In the genomic region with DNA sequence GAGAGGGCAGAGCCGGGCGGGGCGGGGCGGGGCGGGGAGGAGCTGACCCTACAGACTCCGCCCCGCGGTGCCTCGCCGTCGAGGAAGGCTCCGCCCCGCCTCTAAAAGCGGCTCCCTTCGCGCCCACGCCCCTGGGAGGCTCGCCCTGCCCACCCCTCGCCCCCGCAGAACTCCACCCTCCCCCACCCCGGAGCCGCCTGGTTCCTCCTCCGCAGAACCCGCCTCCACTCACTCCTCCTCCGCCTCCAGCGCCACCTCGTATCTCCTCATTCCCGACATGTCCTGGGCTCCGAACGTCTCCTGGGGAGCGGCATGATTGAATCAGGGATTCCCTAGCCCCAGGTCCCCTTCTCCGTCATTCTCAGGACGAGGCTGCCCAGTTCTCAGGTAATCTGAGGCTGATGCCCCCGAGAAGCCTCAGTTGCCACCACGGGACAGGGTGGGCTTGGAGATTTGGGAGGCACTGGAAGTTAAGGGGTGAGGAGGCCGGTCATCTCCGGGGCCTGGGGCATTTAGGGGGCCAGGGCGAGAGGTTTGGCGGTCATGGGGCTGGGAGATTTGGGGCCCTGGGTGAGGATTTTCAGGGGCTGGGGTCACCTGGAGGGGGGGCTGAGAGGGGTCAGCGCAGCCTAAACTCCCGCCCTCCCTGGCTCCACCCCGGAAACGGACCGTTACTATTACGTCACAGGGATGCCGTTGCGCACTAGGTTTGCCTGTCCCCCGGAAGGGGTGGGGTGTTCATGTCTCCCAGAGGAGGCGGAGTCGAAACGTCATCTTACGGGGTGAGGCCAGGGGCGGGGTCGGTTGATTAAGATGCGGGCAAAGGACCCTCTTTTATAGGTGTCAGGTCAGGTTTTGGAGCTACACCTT, we compare ENCODE assay signal across 1 cellular context.
TF ChIP-seq lines count a peak whose summit lies in the region.

No MANE protein-coding gene starts in this region.

TF ChIP-seq in H1, 55 proteins besides CTCF, POLR2A, EP300 and RAD21:
- TF ChIP-seq RXRA (IDR thresholded peaks at IDR 0.05; ENCODE audit: insufficient read depth, low read depth, low read length): no peak
- peak; percentile 80 for TF ChIP-seq PHF8 (conservative IDR thresholded peaks at IDR 0.05; ENCODE audit: low read depth, low read length)
- no peak; the same call in 1 of the 2 replicates for TF ChIP-seq BRCA1 (IDR thresholded peaks at IDR 0.05; ENCODE audit: low read depth, low read length)
- TF ChIP-seq CHD1 (IDR thresholded peaks at IDR 0.05; ENCODE audit: low read depth, low read length): no peak
- peak; percentile 87 for TF ChIP-seq POLR2AphosphoS5 (IDR thresholded peaks at IDR 0.05; ENCODE audit: low read depth, low read length)
- no peak for TF ChIP-seq TEAD4 (IDR thresholded peaks at IDR 0.05; ENCODE audit: low read depth, low read length)
- TF ChIP-seq GABPA (IDR thresholded peaks at IDR 0.05; ENCODE audit: borderline replicate concordance, insufficient read depth, low read length): peak; percentile 83; the same call in 1 of the 2 replicates
- no peak for TF ChIP-seq BACH1 (IDR thresholded peaks at IDR 0.05; ENCODE audit: low read length)
- peak; percentile 55; the same call in 1 of the 2 replicates for TF ChIP-seq TBP (IDR thresholded peaks at IDR 0.05; ENCODE audit: low read depth, low read length)
- TF ChIP-seq NRF1 (IDR thresholded peaks at IDR 0.05; ENCODE audit: low read depth, low read length): no peak
- TF ChIP-seq SP4 (IDR thresholded peaks at IDR 0.05; ENCODE audit: low read length): no peak; the same call in 1 of the 2 replicates
- no peak for TF ChIP-seq YY1 (IDR thresholded peaks at IDR 0.05; ENCODE audit: low read depth, low read length)
- TF ChIP-seq TAF1 (IDR thresholded peaks at IDR 0.05; ENCODE audit: low read depth, low read length): peak; percentile 82
- TF ChIP-seq KDM4A (IDR thresholded peaks at IDR 0.05; ENCODE audit: low read depth, low read length, severe bottlenecking): peak; percentile 26
- TF ChIP-seq, protein P1, sequence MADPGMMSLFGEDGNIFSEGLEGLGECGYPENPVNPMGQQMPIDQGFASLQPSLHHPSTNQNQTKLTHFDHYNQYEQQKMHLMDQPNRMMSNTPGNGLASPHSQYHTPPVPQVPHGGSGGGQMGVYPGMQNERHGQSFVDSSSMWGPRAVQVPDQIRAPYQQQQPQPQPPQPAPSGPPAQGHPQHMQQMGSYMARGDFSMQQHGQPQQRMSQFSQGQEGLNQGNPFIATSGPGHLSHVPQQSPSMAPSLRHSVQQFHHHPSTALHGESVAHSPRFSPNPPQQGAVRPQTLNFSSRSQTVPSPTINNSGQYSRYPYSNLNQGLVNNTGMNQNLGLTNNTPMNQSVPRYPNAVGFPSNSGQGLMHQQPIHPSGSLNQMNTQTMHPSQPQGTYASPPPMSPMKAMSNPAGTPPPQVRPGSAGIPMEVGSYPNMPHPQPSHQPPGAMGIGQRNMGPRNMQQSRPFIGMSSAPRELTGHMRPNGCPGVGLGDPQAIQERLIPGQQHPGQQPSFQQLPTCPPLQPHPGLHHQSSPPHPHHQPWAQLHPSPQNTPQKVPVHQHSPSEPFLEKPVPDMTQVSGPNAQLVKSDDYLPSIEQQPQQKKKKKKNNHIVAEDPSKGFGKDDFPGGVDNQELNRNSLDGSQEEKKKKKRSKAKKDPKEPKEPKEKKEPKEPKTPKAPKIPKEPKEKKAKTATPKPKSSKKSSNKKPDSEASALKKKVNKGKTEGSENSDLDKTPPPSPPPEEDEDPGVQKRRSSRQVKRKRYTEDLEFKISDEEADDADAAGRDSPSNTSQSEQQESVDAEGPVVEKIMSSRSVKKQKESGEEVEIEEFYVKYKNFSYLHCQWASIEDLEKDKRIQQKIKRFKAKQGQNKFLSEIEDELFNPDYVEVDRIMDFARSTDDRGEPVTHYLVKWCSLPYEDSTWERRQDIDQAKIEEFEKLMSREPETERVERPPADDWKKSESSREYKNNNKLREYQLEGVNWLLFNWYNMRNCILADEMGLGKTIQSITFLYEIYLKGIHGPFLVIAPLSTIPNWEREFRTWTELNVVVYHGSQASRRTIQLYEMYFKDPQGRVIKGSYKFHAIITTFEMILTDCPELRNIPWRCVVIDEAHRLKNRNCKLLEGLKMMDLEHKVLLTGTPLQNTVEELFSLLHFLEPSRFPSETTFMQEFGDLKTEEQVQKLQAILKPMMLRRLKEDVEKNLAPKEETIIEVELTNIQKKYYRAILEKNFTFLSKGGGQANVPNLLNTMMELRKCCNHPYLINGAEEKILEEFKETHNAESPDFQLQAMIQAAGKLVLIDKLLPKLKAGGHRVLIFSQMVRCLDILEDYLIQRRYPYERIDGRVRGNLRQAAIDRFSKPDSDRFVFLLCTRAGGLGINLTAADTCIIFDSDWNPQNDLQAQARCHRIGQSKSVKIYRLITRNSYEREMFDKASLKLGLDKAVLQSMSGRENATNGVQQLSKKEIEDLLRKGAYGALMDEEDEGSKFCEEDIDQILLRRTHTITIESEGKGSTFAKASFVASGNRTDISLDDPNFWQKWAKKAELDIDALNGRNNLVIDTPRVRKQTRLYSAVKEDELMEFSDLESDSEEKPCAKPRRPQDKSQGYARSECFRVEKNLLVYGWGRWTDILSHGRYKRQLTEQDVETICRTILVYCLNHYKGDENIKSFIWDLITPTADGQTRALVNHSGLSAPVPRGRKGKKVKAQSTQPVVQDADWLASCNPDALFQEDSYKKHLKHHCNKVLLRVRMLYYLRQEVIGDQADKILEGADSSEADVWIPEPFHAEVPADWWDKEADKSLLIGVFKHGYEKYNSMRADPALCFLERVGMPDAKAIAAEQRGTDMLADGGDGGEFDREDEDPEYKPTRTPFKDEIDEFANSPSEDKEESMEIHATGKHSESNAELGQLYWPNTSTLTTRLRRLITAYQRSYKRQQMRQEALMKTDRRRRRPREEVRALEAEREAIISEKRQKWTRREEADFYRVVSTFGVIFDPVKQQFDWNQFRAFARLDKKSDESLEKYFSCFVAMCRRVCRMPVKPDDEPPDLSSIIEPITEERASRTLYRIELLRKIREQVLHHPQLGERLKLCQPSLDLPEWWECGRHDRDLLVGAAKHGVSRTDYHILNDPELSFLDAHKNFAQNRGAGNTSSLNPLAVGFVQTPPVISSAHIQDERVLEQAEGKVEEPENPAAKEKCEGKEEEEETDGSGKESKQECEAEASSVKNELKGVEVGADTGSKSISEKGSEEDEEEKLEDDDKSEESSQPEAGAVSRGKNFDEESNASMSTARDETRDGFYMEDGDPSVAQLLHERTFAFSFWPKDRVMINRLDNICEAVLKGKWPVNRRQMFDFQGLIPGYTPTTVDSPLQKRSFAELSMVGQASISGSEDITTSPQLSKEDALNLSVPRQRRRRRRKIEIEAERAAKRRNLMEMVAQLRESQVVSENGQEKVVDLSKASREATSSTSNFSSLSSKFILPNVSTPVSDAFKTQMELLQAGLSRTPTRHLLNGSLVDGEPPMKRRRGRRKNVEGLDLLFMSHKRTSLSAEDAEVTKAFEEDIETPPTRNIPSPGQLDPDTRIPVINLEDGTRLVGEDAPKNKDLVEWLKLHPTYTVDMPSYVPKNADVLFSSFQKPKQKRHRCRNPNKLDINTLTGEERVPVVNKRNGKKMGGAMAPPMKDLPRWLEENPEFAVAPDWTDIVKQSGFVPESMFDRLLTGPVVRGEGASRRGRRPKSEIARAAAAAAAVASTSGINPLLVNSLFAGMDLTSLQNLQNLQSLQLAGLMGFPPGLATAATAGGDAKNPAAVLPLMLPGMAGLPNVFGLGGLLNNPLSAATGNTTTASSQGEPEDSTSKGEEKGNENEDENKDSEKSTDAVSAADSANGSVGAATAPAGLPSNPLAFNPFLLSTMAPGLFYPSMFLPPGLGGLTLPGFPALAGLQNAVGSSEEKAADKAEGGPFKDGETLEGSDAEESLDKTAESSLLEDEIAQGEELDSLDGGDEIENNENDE (IDR thresholded peaks at IDR 0.05; ENCODE audit: insufficient replicate concordance, low read length): no peak
- TF ChIP-seq SRF (IDR thresholded peaks at IDR 0.05; ENCODE audit: low read depth, low read length): no peak
- TF ChIP-seq HDAC2 (IDR thresholded peaks at IDR 0.05; ENCODE audit: borderline replicate concordance in 1 of 2, low read depth in 2 of 2, low read length in 2 of 2): no peak
- no peak for TF ChIP-seq JUN (IDR thresholded peaks at IDR 0.05; ENCODE audit: low read depth, low read length)
- TF ChIP-seq SIN3A (conservative IDR thresholded peaks at IDR 0.05 in 1 of 2, IDR thresholded peaks at IDR 0.05 in 1 of 2; ENCODE audit: low read depth in 1 of 2, low read length in 2 of 2): 0 out of 4 replicates have a peak, but pooled peaks of 1 of the 2 experiments have one; percentile 41
- peak; percentile 26 for TF ChIP-seq SAP30 (IDR thresholded peaks at IDR 0.05; ENCODE audit: insufficient read depth, insufficient replicate concordance, low read length)
- TF ChIP-seq RNF2 (IDR thresholded peaks at IDR 0.05; ENCODE audit: borderline replicate concordance, low read depth, low read length, missing control alignments, poor library complexity, severe bottlenecking): no peak
- TF ChIP-seq, protein P2, sequence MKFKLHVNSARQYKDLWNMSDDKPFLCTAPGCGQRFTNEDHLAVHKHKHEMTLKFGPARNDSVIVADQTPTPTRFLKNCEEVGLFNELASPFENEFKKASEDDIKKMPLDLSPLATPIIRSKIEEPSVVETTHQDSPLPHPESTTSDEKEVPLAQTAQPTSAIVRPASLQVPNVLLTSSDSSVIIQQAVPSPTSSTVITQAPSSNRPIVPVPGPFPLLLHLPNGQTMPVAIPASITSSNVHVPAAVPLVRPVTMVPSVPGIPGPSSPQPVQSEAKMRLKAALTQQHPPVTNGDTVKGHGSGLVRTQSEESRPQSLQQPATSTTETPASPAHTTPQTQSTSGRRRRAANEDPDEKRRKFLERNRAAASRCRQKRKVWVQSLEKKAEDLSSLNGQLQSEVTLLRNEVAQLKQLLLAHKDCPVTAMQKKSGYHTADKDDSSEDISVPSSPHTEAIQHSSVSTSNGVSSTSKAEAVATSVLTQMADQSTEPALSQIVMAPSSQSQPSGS (IDR thresholded peaks at IDR 0.05; ENCODE audit: low read length): no peak
- no peak for TF ChIP-seq SIRT6 (IDR thresholded peaks at IDR 0.05; ENCODE audit: low read length)
- TF ChIP-seq RBBP5 (IDR thresholded peaks at IDR 0.05; ENCODE audit: borderline replicate concordance, low read depth, low read length): peak; percentile 69; the same call in 1 of the 2 replicates
- no peak for TF ChIP-seq CTBP2 (IDR thresholded peaks at IDR 0.05; ENCODE audit: borderline replicate concordance, insufficient read depth, insufficient read length, low read length)
- TF ChIP-seq SUZ12 (IDR thresholded peaks at IDR 0.05; ENCODE audit: low read length): no peak
- TF ChIP-seq GTF2F1 (IDR thresholded peaks at IDR 0.05; ENCODE audit: borderline replicate concordance, low read depth, low read length): no peak
- TF ChIP-seq NANOG (IDR thresholded peaks at IDR 0.05; ENCODE audit: insufficient read depth, low read depth, low read length, poor library complexity, severe bottlenecking): no peak
- TF ChIP-seq CREB1 (IDR thresholded peaks at IDR 0.05): peak; percentile 98
- no peak for TF ChIP-seq RFX5 (IDR thresholded peaks at IDR 0.05; ENCODE audit: borderline replicate concordance, low read depth, low read length)
- peak; percentile 44 for TF ChIP-seq TAF7 (optimal IDR thresholded peaks at IDR 0.05; ENCODE audit: borderline replicate concordance, low read depth, low read length)
- TF ChIP-seq, protein P3, sequence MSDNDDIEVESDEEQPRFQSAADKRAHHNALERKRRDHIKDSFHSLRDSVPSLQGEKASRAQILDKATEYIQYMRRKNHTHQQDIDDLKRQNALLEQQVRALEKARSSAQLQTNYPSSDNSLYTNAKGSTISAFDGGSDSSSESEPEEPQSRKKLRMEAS (IDR thresholded peaks at IDR 0.05): peak; percentile 32; the same call in 1 of the 2 replicates
- no peak for TF ChIP-seq JUND (IDR thresholded peaks at IDR 0.05; ENCODE audit: low read length)
- no peak for TF ChIP-seq ZNF274 (IDR thresholded peaks at IDR 0.05; ENCODE audit: borderline replicate concordance, extremely low read depth, low read length)
- TF ChIP-seq ASH2L (IDR thresholded peaks at IDR 0.05; ENCODE audit: low read length): peak; percentile 82
- no peak for TF ChIP-seq SIX5 (IDR thresholded peaks at IDR 0.05; ENCODE audit: low read depth, low read length)
- TF ChIP-seq SP1 (IDR thresholded peaks at IDR 0.05; ENCODE audit: low read depth, low read length): peak; percentile 89
- TF ChIP-seq POU5F1 (IDR thresholded peaks at IDR 0.05; ENCODE audit: low read depth, low read length): no peak
- peak; percentile 90 for TF ChIP-seq EGR1 (IDR thresholded peaks at IDR 0.05; ENCODE audit: borderline replicate concordance, low read depth, low read length)
- TF ChIP-seq, protein P4, sequence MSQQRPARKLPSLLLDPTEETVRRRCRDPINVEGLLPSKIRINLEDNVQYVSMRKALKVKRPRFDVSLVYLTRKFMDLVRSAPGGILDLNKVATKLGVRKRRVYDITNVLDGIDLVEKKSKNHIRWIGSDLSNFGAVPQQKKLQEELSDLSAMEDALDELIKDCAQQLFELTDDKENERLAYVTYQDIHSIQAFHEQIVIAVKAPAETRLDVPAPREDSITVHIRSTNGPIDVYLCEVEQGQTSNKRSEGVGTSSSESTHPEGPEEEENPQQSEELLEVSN (IDR thresholded peaks at IDR 0.05): no peak
- no peak for TF ChIP-seq HDAC6 (IDR thresholded peaks at IDR 0.05; ENCODE audit: low read depth, low read length)
- TF ChIP-seq FOSL1 (IDR thresholded peaks at IDR 0.05; ENCODE audit: insufficient read depth, low read depth, low read length): no peak
- TF ChIP-seq CHD2 (IDR thresholded peaks at IDR 0.05; ENCODE audit: low read length): no peak
- TF ChIP-seq CEBPB (IDR thresholded peaks at IDR 0.05; ENCODE audit: low read depth, low read length): peak; percentile 71
- TF ChIP-seq, protein P5, sequence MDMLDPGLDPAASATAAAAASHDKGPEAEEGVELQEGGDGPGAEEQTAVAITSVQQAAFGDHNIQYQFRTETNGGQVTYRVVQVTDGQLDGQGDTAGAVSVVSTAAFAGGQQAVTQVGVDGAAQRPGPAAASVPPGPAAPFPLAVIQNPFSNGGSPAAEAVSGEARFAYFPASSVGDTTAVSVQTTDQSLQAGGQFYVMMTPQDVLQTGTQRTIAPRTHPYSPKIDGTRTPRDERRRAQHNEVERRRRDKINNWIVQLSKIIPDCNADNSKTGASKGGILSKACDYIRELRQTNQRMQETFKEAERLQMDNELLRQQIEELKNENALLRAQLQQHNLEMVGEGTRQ (IDR thresholded peaks at IDR 0.05; ENCODE audit: low read length): no peak
- no peak for TF ChIP-seq BCL11A (IDR thresholded peaks at IDR 0.05; ENCODE audit: low read depth in 2 of 2, low read length in 2 of 2)
- no peak for TF ChIP-seq CBX8 (IDR thresholded peaks at IDR 0.05; ENCODE audit: borderline replicate concordance, low read depth, low read length)
- no peak for TF ChIP-seq SP2 (IDR thresholded peaks at IDR 0.05; ENCODE audit: low read length)
- TF ChIP-seq CBX5 (IDR thresholded peaks at IDR 0.05; ENCODE audit: low read depth, low read length): no peak
- TF ChIP-seq MAFK (IDR thresholded peaks at IDR 0.05; ENCODE audit: low read depth, low read length): no peak
- TF ChIP-seq EZH2 (IDR thresholded peaks at IDR 0.05; ENCODE audit: low read depth, low read length, severe bottlenecking): no peak
- no peak for TF ChIP-seq TCF12 (IDR thresholded peaks at IDR 0.05; ENCODE audit: low read depth, low read length)
- TF ChIP-seq KDM1A (IDR thresholded peaks at IDR 0.05; ENCODE audit: borderline replicate concordance, low read length): no peak
- no peak for TF ChIP-seq KDM5A (IDR thresholded peaks at IDR 0.05; ENCODE audit: low read length)
- TF ChIP-seq, protein P6, sequence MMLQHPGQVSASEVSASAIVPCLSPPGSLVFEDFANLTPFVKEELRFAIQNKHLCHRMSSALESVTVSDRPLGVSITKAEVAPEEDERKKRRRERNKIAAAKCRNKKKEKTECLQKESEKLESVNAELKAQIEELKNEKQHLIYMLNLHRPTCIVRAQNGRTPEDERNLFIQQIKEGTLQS (IDR thresholded peaks at IDR 0.05; ENCODE audit: insufficient read depth, low read depth, low read length): no peak
